Comparison of ENCODE assay signal across 16 cellular contexts in the genomic region with DNA sequence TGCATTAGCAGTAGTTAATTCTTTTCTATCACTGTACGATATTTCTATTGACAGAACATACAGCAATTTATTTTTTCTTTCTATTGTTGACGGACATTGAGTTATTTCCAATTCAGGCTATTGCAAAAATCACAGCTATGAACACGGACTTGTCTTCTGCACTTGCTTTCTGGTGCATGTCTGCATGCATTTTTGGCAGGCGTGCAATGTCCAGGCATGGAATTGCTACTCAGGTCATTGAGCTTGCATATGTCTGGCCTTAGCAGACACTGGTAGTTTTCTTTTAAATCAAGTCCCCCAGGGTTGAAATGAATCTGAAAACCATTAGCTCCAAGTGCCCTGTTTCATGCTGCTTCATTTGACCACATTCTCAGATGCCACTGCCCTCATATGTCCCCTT.
DNase-seq lines count a peak whose midpoint lies in the region; ATAC-seq and TF ChIP-seq lines count a peak whose summit lies in the region.
"Had no signal": no experiment of that assay in that cellular context is flagged by ENCODE, and none has a peak within 500 bp of the region (broad histone marks: within the 10 kb centered on the region; RNA-seq: fewer than 3 reads in every experiment).

No MANE protein-coding gene starts in this region.

- CTCF ChIA-PET in MCF 10A (lab: Yijun Ruan, JAX) = interaction anchor here (0.6 to 2.2 kb wide), 9 partner anchors 15 to 393 kb away, joined by 3 to 15 read pairs (median 4); no protein-coding TSS in a partner anchor
- CTCF ChIA-PET in mammary epithelial cell (lab: Charles Lee; ENCODE audit: low non-redundant PET) = no interaction called here

- H3K4me3 Mint-ChIP-seq in MCF 10A (ENCODE audit: unreplicated experiment) = peak overlapping the region; percentile 62
- H3K4me3 Mint-ChIP-seq: T-helper 2 cell treated with Interferon-gamma antibody and Interleukin-4, amounts not matched to agents 5 μg/mL and 100 μg/mL, for 36 hours had no signal

- TF ChIP-seq POLR2A in body of pancreas (IDR thresholded peaks at IDR 0.05) = no peak
- TF ChIP-seq POLR2A in suprapubic skin (IDR thresholded peaks at IDR 0.05) = no peak

- in situ Hi-C loops in mammary epithelial cell (cut with MboI; ENCODE audit: low sequenced_read_pairs in 2 of 2) = no loop called here

- H3K36me3 ChIP-seq in mammary epithelial cell (ENCODE audit: insufficient read depth, low read length) (no peaks in the 10 kb centered on the region), body of pancreas (replicated peaks in 1 of 2; ENCODE audit: insufficient read depth in 1 of 2, low read depth in 2 of 2) (no peaks in the 10 kb centered on the region), muscle layer of colon (ENCODE audit: insufficient read depth, low read length) (peaks cover 4% of the 10 kb centered on the region), suprapubic skin (no peaks in the 10 kb centered on the region)
- peaks cover 8% of the 10 kb centered on the region for H3K36me3 ChIP-seq in effector memory CD4-positive, alpha-beta T cell (ENCODE audit: control insufficient read depth, insufficient read depth, low read length)

- H3K27ac ChIP-seq in mammary epithelial cell (ENCODE audit: insufficient read depth, low read depth, low read length) (no peak overlapping the region), body of pancreas (peak overlapping the region; percentile 74 to 85 (median 77)), muscle layer of colon (ENCODE audit: low read depth, low read length) (peak overlapping the region; percentile 59), suprapubic skin (peak overlapping the region; percentile 73)
- H3K27ac ChIP-seq in effector memory CD4-positive, alpha-beta T cell (ENCODE audit: insufficient read depth, low read length, poor library complexity, severe bottlenecking) = no peak overlapping the region

- 100% methylated on average over 4 of the region's 4 CpGs for WGBS in mammary epithelial cell (ENCODE audit: low coverage, missing lambda C conversion rate)
- 27 to 36% methylated on average over 4 of the region's 4 CpGs for WGBS in body of pancreas, 2 donors
- 74% methylated on average over 4 of the region's 4 CpGs for WGBS in suprapubic skin

- BruUV-seq in MCF 10A (replicated peaks; lab: Mats Ljungman, UMichigan) = no TSS peak
- no TSS peak for BruUV-seq in mammary epithelial cell (replicated peaks; lab: Mats Ljungman, UMichigan)

- no peak for TF ChIP-seq EP300 in suprapubic skin (IDR thresholded peaks at IDR 0.05)

- no peaks in the 10 kb centered on the region for H3K79me2 ChIP-seq in mammary epithelial cell (ENCODE audit: insufficient read depth, low read length)

- H3K9me3 Mint-ChIP-seq in MCF 10A (ENCODE audit: unreplicated experiment) = no peaks in the 10 kb centered on the region

- H3K4me1 ChIP-seq in mammary epithelial cell (ENCODE audit: insufficient read depth, low read length) (peaks cover 19% of the 10 kb centered on the region), body of pancreas (peaks cover 98% of the 10 kb centered on the region), muscle layer of colon (ENCODE audit: insufficient read depth, low read length) (peaks cover 96% of the 10 kb centered on the region), suprapubic skin (peaks cover 61% of the 10 kb centered on the region)
- H3K4me1 ChIP-seq in effector memory CD4-positive, alpha-beta T cell (ENCODE audit: control insufficient read depth, insufficient read depth, low read length, poor library complexity, severe bottlenecking) = no peaks in the 10 kb centered on the region
- H3K4me1 ChIP-seq: Caco-2 had no signal

- no peak for DNase-seq in MCF 10A (ENCODE audit: unreplicated experiment)
- no peak for DNase-seq in mammary epithelial cell
- no peak for DNase-seq in body of pancreas
- DNase-seq in suprapubic skin (ENCODE audit: low spot score in 2 of 2) = no peak
- DNase-seq in DMS53 treated with DMSO at 0.1 percent for 48 hours (lab: John Stamatoyannopoulos, UW; ENCODE audit: unreplicated experiment) = no peak
- DNase-seq in effector memory CD4-positive, alpha-beta T cell = no peak
- no peak for DNase-seq in NCI-H2029 (lab: John Stamatoyannopoulos, UW)
- DNase-seq: activated CD4-positive, alpha-beta T cell treated with anti-CD3 and anti-CD28 coated beads for 1 hour; activated naive CD4-positive, alpha-beta T cell; Caco-2; stimulated activated CD4-positive, alpha-beta T cell treated with anti-CD3 and anti-CD28 coated beads, Interleukin-4, amount 100 ng/mL, for 1 hour; stimulated activated CD8-positive, alpha-beta memory T cell treated with anti-CD3 and anti-CD28 coated beads, Interleukin-4, amount 100 ng/mL, for 48 hours; upper lobe of left lung had no signal

- ATAC-seq in body of pancreas = no peak

- no peaks in the 10 kb centered on the region for H3K27me3 ChIP-seq in mammary epithelial cell (ENCODE audit: insufficient read depth, low read length)
- H3K27me3 ChIP-seq in body of pancreas = no peaks in the 10 kb centered on the region
- no peaks in the 10 kb centered on the region for H3K27me3 ChIP-seq in muscle layer of colon (ENCODE audit: control insufficient read depth in 1 of 2, insufficient read depth in 2 of 2, low read length in 2 of 2)
- no peaks in the 10 kb centered on the region for H3K27me3 ChIP-seq in suprapubic skin
- no peaks in the 10 kb centered on the region for H3K27me3 ChIP-seq in effector memory CD4-positive, alpha-beta T cell (replicated peaks; ENCODE audit: control insufficient read depth, insufficient read depth, low read length, poor library complexity, severe bottlenecking)
- H3K27me3 ChIP-seq: upper lobe of left lung had no signal

- no peak overlapping the region for H2AFZ ChIP-seq in mammary epithelial cell (ENCODE audit: low read depth, low read length)

- dilution Hi-C loops in mammary epithelial cell (cut with HindIII; ENCODE audit: low sequenced_read_pairs) = no loop called here

- intact Hi-C loops in MCF 10A (cut with micrococcal nuclease) = loop anchor here (1.0 to 5.0 kb wide), 2 partner anchors 21 to 74 kb away; partner anchors contain the start of gene LRIG1
- intact Hi-C loops in mammary epithelial cell (cut with micrococcal nuclease) = loop anchor here (5.0 kb wide), 1 partner anchor 74 kb away; the partner anchor contains the start of gene LRIG1
- intact Hi-C loops in body of pancreas (cut with DNase I) = no loop called here

- no peaks in the 10 kb centered on the region for H3K36me3 Mint-ChIP-seq in MCF 10A (ENCODE audit: insufficient read depth, unreplicated experiment)

- H3K4me2 ChIP-seq in mammary epithelial cell (ENCODE audit: insufficient read depth, low read depth, low read length) = no peak overlapping the region

- no peaks in the 10 kb centered on the region for H4K20me1 ChIP-seq in mammary epithelial cell (ENCODE audit: insufficient read depth, low read length)

- H3K4me1 Mint-ChIP-seq in MCF 10A (ENCODE audit: insufficient read depth, unreplicated experiment) = peaks cover 44% of the 10 kb centered on the region

- H3K9me3 ChIP-seq in mammary epithelial cell (replicated peaks; ENCODE audit: insufficient read depth, low read length) (peaks cover under 1% of the 10 kb centered on the region), body of pancreas (no peaks in the 10 kb centered on the region), muscle layer of colon (ENCODE audit: low read length) (no peaks in the 10 kb centered on the region), suprapubic skin (no peaks in the 10 kb centered on the region)
- H3K9me3 ChIP-seq in effector memory CD4-positive, alpha-beta T cell (ENCODE audit: control insufficient read depth, low read length) = no peaks in the 10 kb centered on the region
- H3K9me3 ChIP-seq: Caco-2, upper lobe of left lung had no signal

- H3K27me3 Mint-ChIP-seq in MCF 10A (ENCODE audit: insufficient read depth, unreplicated experiment) = no peaks in the 10 kb centered on the region

- H3K9ac ChIP-seq in mammary epithelial cell (ENCODE audit: insufficient read depth, low read length) (no peak overlapping the region), muscle layer of colon (ENCODE audit: low read length) (no peak overlapping the region)

- POLR2A ChIA-PET in MCF 10A (lab: Yijun Ruan, JAX) = interaction anchor here (0.6 to 2.4 kb wide), 11 partner anchors 9 to 394 kb away, joined by 3 to 11 read pairs (median 4); partner anchors contain the start of gene LRIG1

- no peak overlapping the region for H3K4me3 ChIP-seq in mammary epithelial cell (replicated peaks in 1 of 3; ENCODE audit: insufficient read depth in 1 of 3, low read depth in 2 of 3, low read length in 3 of 3)
- H3K4me3 ChIP-seq in body of pancreas = no peak overlapping the region
- no peak overlapping the region for H3K4me3 ChIP-seq in muscle layer of colon (ENCODE audit: low read depth in 1 of 2, low read length in 2 of 2)
- H3K4me3 ChIP-seq in suprapubic skin = no peak overlapping the region
- H3K4me3 ChIP-seq in effector memory CD4-positive, alpha-beta T cell (ENCODE audit: insufficient read depth, low read depth, low read length, poor library complexity, severe bottlenecking) = no peak overlapping the region
- H3K4me3 ChIP-seq: GM12878, upper lobe of left lung had no signal

- TF ChIP-seq CTCF in MCF 10A (IDR thresholded peaks at IDR 0.05; ENCODE audit: unreplicated experiment) = no peak
- TF ChIP-seq CTCF in mammary epithelial cell (conservative IDR thresholded peaks at IDR 0.05 in 1 of 2, IDR thresholded peaks at IDR 0.05 in 1 of 2; ENCODE audit: extremely low read depth in 1 of 2, insufficient read depth in 1 of 2, low read depth in 1 of 2, low read length in 2 of 2) = no peak
- TF ChIP-seq CTCF in body of pancreas (IDR thresholded peaks at IDR 0.05) = no peak
- no peak for TF ChIP-seq CTCF in suprapubic skin (IDR thresholded peaks at IDR 0.05)

- peak overlapping the region; percentile 93 for H3K27ac Mint-ChIP-seq in MCF 10A (ENCODE audit: low read depth, unreplicated experiment)
- H3K27ac Mint-ChIP-seq: T-helper 2 cell treated with Interferon-gamma antibody and Interleukin-4, amounts not matched to agents 5 μg/mL and 100 μg/mL, for 36 hours had no signal

Comparison
In these comparisons a context has a peak if more than half of its experiments do, and no peak if none do; other contexts are left out.
1. H3K27ac ChIP-seq: peak in body of pancreas (4 of 4), muscle layer of colon (single experiment) and suprapubic skin (single experiment); none in mammary epithelial cell (single experiment) and effector memory CD4-positive, alpha-beta T cell (single experiment).